18 cellular contexts compared by ENCODE assay signal in the genomic region with DNA sequence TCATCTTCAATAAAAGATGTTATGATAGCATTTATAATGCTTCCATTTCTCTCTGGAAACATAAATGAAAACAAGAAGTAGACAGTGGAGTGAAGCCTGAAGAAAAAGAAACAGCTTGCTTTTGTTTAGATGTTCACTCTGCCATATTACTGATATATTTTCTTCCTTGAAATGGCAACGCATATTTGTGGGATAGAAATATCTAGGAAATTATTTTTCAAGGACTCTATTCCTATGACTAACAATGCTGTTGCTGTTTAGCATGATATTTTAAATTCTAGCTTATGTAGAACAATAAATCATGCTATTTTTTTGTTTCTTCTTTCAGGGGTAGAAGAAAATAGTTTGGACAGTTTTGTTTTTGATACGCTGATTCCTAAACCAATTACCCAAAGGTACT.
A peak's percentile ranks its signal among the peaks of the same experiment; 100 is the strongest.
DNase-seq lines count a peak whose midpoint lies in the region; ATAC-seq, FAIRE-seq and TF ChIP-seq lines count a peak whose summit lies in the region.
"Had no signal": no experiment of that assay in that cellular context is flagged by ENCODE, and none has a peak within 500 bp of the region (broad histone marks: within the 10 kb centered on the region; RNA-seq: fewer than 3 reads in every experiment).

No MANE protein-coding gene starts in this region.

- H3K4me3 Mint-ChIP-seq in astrocyte (ENCODE audit: unreplicated experiment), result no peak overlapping the region
- H3K4me3 Mint-ChIP-seq: CD14-positive monocyte; CD8-positive, alpha-beta memory T cell had no signal

- no peaks in the 10 kb centered on the region for H3K27me3 ChIP-seq in astrocyte (ENCODE audit: insufficient read depth, low read length)
- H3K27me3 ChIP-seq in spleen (replicated peaks in 1 of 7), result no peaks in the 10 kb centered on the region

- ATAC-seq in GM21786 (IDR thresholded peaks at IDR 0.05; ENCODE audit: unreplicated experiment), result no peak
- ATAC-seq: GM12878, HCT116 had no signal

- 77 to 90% (median 86%) methylated on average over 2 of the region's 2 CpGs for WGBS in spleen, 5 donors

- H2AFZ ChIP-seq in astrocyte (ENCODE audit: low read depth, low read length), result no peak overlapping the region

- no peak overlapping the region for H3K4me2 ChIP-seq in astrocyte (ENCODE audit: low read length)

- H3K9me3 ChIP-seq in astrocyte (ENCODE audit: insufficient read depth, low read depth, low read length) (no peaks in the 10 kb centered on the region), spleen (no peaks in the 10 kb centered on the region)
- H3K9me3 ChIP-seq: Caco-2 had no signal

- intact Hi-C loops in spleen (cut with DNase I; ENCODE audit: low total_unique reads), result no loop called here

- H3K27ac ChIP-seq in astrocyte (ENCODE audit: low read depth, low read length), result no peak overlapping the region
- H3K27ac ChIP-seq in spleen, result no peak overlapping the region

- no peak overlapping the region for H3K27ac Mint-ChIP-seq in astrocyte (ENCODE audit: unreplicated experiment)
- H3K27ac Mint-ChIP-seq: CD14-positive monocyte; CD8-positive, alpha-beta memory T cell had no signal

- no peak for TF ChIP-seq POLR2A in spleen (IDR thresholded peaks at IDR 0.05)

- H3K4me1 ChIP-seq in astrocyte (ENCODE audit: insufficient read depth, low read length) (peaks cover 19% of the 10 kb centered on the region), spleen (no peaks in the 10 kb centered on the region)
- H3K4me1 ChIP-seq: Caco-2 had no signal

- H3K36me3 ChIP-seq in astrocyte (ENCODE audit: insufficient read depth, low read length) (peaks cover 19% of the 10 kb centered on the region), spleen (peaks cover 0 to 10% (median 0%) of the 10 kb centered on the region in 6 donors)

- no peak overlapping the region for H3K9ac ChIP-seq in astrocyte (ENCODE audit: low read length)

- H3K9me3 Mint-ChIP-seq in astrocyte (ENCODE audit: unreplicated experiment), result no peaks in the 10 kb centered on the region
- H3K9me3 Mint-ChIP-seq: CD14-positive monocyte had no signal

- DNase-seq in EH (ENCODE audit: low read depth) (peak; percentile 34), HCEC 1CT (peak; percentile 62), astrocyte (ENCODE audit: low read depth) (no peak), foreskin melanocyte (peak; percentile 45), spleen (no peak), CD1c-positive myeloid dendritic cell (ENCODE audit: extremely low spot score) (no peak)
- DNase-seq: Caco-2; CD8-positive, alpha-beta memory T cell; DND-41; GF-D8; KBM-7 had no signal

- H3K27me3 Mint-ChIP-seq in astrocyte (ENCODE audit: low read depth, unreplicated experiment), result no peaks in the 10 kb centered on the region
- H3K27me3 Mint-ChIP-seq: CD8-positive, alpha-beta memory T cell had no signal

- H3K4me3 ChIP-seq in astrocyte (ENCODE audit: insufficient read depth, low read depth, low read length) (no peak overlapping the region), spleen (no peak overlapping the region)
- H3K4me3 ChIP-seq: GM12878 had no signal

- H3K36me3 Mint-ChIP-seq in astrocyte (ENCODE audit: low read depth, unreplicated experiment), result peaks cover 4% of the 10 kb centered on the region
- H3K36me3 Mint-ChIP-seq: CD14-positive monocyte; CD8-positive, alpha-beta memory T cell had no signal

- H3K4me1 Mint-ChIP-seq in astrocyte (ENCODE audit: low read depth, unreplicated experiment), result peaks cover 9% of the 10 kb centered on the region
- H3K4me1 Mint-ChIP-seq: CD14-positive monocyte; CD8-positive, alpha-beta memory T cell had no signal

- TF ChIP-seq CTCF in astrocyte (IDR thresholded peaks at IDR 0.05; ENCODE audit: insufficient read depth, low read depth, low read length) (no peak), spleen (IDR thresholded peaks at IDR 0.05 in 8 of 11, conservative IDR thresholded peaks at IDR 0.05 in 3 of 11) (no peak)

- FAIRE-seq in astrocyte (lab: Jason Lieb, UNC), result peak; percentile 9
- FAIRE-seq: A204.1, GM12878, GM18507, H1 had no signal

- no peaks in the 10 kb centered on the region for H3K79me2 ChIP-seq in astrocyte (ENCODE audit: insufficient read depth, low read length)

- no peaks in the 10 kb centered on the region for H4K20me1 ChIP-seq in astrocyte (ENCODE audit: insufficient read depth, low read length)

Comparison
In these comparisons a context has a peak if more than half of its experiments do, and no peak if none do; other contexts are left out.
1. DNase-seq: peak in EH (single experiment), HCEC 1CT (single experiment) and foreskin melanocyte (single experiment); none in astrocyte (single experiment), spleen (single experiment) and CD1c-positive myeloid dendritic cell (single experiment).